In the genomic region with DNA sequence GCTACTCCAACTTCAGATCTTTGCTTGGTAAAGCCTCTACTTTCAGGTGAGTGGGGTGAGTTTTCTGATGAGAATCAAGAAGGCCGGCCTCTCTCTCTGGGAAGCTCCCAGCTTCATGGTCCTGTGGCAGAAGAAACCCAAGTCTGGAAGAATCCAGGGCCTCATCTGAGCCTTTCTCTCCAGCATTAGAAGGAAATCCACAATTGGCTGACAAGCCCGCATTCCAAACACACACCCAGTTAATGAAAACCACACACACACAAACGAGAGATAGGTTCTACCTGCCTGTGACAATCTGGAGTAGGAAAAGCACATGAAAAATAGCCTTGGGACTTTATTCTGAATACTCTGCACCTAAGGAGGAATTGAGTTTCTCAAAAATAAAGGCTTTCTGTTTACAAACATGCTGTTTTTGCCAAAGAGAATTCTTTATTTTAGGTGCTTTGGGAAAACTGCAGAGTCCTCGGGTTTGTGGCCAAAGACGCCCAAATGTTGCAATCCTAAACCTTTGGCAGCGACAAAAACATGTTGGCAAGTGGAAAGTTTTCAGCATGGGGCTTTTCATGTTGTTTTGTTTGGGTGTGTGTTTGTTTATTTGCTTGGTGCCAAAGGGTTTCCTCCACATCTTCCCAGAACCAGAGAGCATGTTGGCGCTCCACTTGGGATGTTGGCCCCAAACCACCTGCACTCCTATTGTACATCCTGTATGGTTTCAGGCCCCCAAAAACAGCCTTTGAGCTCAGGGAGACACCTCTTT, we compare ENCODE assay signal across 25 cellular contexts.
DNase-seq lines count a peak whose midpoint lies in the region; ATAC-seq and TF ChIP-seq lines count a peak whose summit lies in the region.
"Had no signal": no experiment of that assay in that cellular context is flagged by ENCODE, and none has a peak within 500 bp of the region (broad histone marks: within the 10 kb centered on the region; RNA-seq: fewer than 3 reads in every experiment).

No MANE protein-coding gene starts in this region.

- H2AFZ ChIP-seq in GM23248 (no peak overlapping the region), neuronal stem cell (ENCODE audit: low read length) (no peak overlapping the region)

- H3K4ac ChIP-seq in neuronal stem cell (ENCODE audit: low read length) = no peak overlapping the region

- no peak overlapping the region for H4K91ac ChIP-seq in neuronal stem cell (ENCODE audit: low read depth, low read length, poor library complexity)

- H2BK5ac ChIP-seq in neuronal stem cell (ENCODE audit: low read length) = no peak overlapping the region

- in situ Hi-C loops in GM23248 (cut with MboI) = loop anchor here (25.0 kb wide), 3 partner anchors 432 to 807 kb away; a partner anchor contains a TSS

- H3K4me2 ChIP-seq in GM23248 (ENCODE audit: unreplicated experiment) (no peak overlapping the region), neuronal stem cell (ENCODE audit: insufficient read depth, low read length, poor library complexity, severe bottlenecking) (no peak overlapping the region)

- no peak for TF ChIP-seq POLR2A in breast epithelium (IDR thresholded peaks at IDR 0.05)
- TF ChIP-seq POLR2A in right lobe of liver (IDR thresholded peaks at IDR 0.05) = no peak
- TF ChIP-seq POLR2A in testis (IDR thresholded peaks at IDR 0.05) = no peak

- TF ChIP-seq CTCF in breast epithelium (IDR thresholded peaks at IDR 0.05) (no peak), right lobe of liver (IDR thresholded peaks at IDR 0.05) (no peak), testis (IDR thresholded peaks at IDR 0.05) (no peak)

- H3K36me3 ChIP-seq in GM23248 (ENCODE audit: low read depth) (no peaks in the 10 kb centered on the region), breast epithelium (no peaks in the 10 kb centered on the region), right lobe of liver (no peaks in the 10 kb centered on the region), testis (ENCODE audit: low read depth, missing control alignments) (no peaks in the 10 kb centered on the region), neuronal stem cell (replicated peaks in 1 of 2; ENCODE audit: control insufficient read depth in 2 of 2, insufficient read depth in 2 of 2, low read length in 2 of 2) (no peaks in the 10 kb centered on the region)
- H3K36me3 ChIP-seq: neutrophil, SJCRH30 had no signal

- WGBS in GM23248 (ENCODE audit: low coverage in 1 of 2, low lambda C conversion rate in 2 of 2, missing lambda C conversion rate in 2 of 2), 2 experiments = 41 to 46% methylated on average over 7 of the region's 7 CpGs
- 36% methylated on average over 6 of the region's 7 CpGs for WGBS in right lobe of liver (ENCODE audit: insufficient coverage, low coverage, low lambda C conversion rate, missing lambda C conversion rate)
- WGBS in testis, 2 donors = 58 to 72% methylated on average over 7 of the region's 7 CpGs
- WGBS in neuronal stem cell (ENCODE audit: extremely low coverage in 2 of 2, insufficient read length in 2 of 2, insufficient replicate concordance in 1 of 2), 2 donors = no CpG with 5 or more reads among the region's 7 CpGs

- no peaks in the 10 kb centered on the region for H3K9me2 ChIP-seq in GM23248 (ENCODE audit: insufficient read depth)

- ATAC-seq in right lobe of liver = peak; percentile 30 to 69 (median 58)
- no peak for ATAC-seq in HG02938 (IDR thresholded peaks at IDR 0.05; ENCODE audit: unreplicated experiment)
- ATAC-seq: esophagus mucosa had no signal

- H3K27me3 ChIP-seq in GM23248 (replicated peaks; ENCODE audit: insufficient read depth) (no peaks in the 10 kb centered on the region), breast epithelium (no peaks in the 10 kb centered on the region), right lobe of liver (no peaks in the 10 kb centered on the region), testis (no peaks in the 10 kb centered on the region), neuronal stem cell (ENCODE audit: control insufficient read depth in 3 of 3, insufficient read depth in 3 of 3, low read depth in 1 of 3, low read length in 3 of 3) (no peaks in the 10 kb centered on the region)
- H3K27me3 ChIP-seq: neutrophil, SJCRH30 had no signal

- peaks cover under 1% of the 10 kb centered on the region; the same call in 1 of the 2 replicates for H3K4me1 ChIP-seq in GM23248 (ENCODE audit: insufficient read depth)
- peaks cover 0 to 6% of the 10 kb centered on the region in 2 donors for H3K4me1 ChIP-seq in breast epithelium
- H3K4me1 ChIP-seq in right lobe of liver = peaks cover 0 to 24% (median 0%) of the 10 kb centered on the region in 4 donors
- peaks cover 8% of the 10 kb centered on the region for H3K4me1 ChIP-seq in testis
- H3K4me1 ChIP-seq in neuronal stem cell (ENCODE audit: control insufficient read depth in 2 of 2, insufficient read depth in 1 of 2, low read depth in 1 of 2, low read length in 2 of 2) = no peaks in the 10 kb centered on the region
- H3K4me1 ChIP-seq: SJCRH30 had no signal

- no peak overlapping the region for H2BK15ac ChIP-seq in neuronal stem cell (ENCODE audit: low read length)

- DNase-seq in GM23248 = peak; percentile 23
- DNase-seq in breast epithelium (ENCODE audit: low spot score in 2 of 2) = no peak
- no peak for DNase-seq in right lobe of liver
- peak; percentile 26 for DNase-seq in testis
- no peak for DNase-seq in GDM1 (lab: John Stamatoyannopoulos, UW)
- DNase-seq in neuronal stem cell (ENCODE audit: low spot score) = no peak
- DNase-seq: activated CD4-positive, alpha-beta T cell treated with anti-CD3 and anti-CD28 coated beads for 4 hours; activated CD8-positive, alpha-beta memory T cell treated with anti-CD3 and anti-CD28 coated beads for 24 hours; activated T-cell treated with anti-CD3 and anti-CD28 coated beads for 4 hours; C1 segment of cervical spinal cord; dermis blood vessel endothelial cell; DMS53; HCEC 1CT; hippocampal formation; NCI-H1048; NCI-H1694; NCI-H446; NCI-H82; SJCRH30; stimulated activated CD4-positive, alpha-beta T cell treated with anti-CD3 and anti-CD28 coated beads, Interleukin-4, amount 100 ng/mL, for 24 hours; T1000 had no signal

- no peak overlapping the region for H2BK12ac ChIP-seq in neuronal stem cell (ENCODE audit: low read length)

- H3K18ac ChIP-seq in neuronal stem cell (ENCODE audit: low read length) = no peak overlapping the region

- H3K4me3 ChIP-seq in GM23248 = no peak overlapping the region
- no peak overlapping the region for H3K4me3 ChIP-seq in breast epithelium
- no peak overlapping the region for H3K4me3 ChIP-seq in right lobe of liver
- no peak overlapping the region for H3K4me3 ChIP-seq in testis
- H3K4me3 ChIP-seq in neuronal stem cell (ENCODE audit: low read length in 2 of 2) = no peak overlapping the region
- H3K4me3 ChIP-seq: SJCRH30 had no signal

- no peaks in the 10 kb centered on the region for H3K79me2 ChIP-seq in GM23248 (ENCODE audit: insufficient read depth)

- H4K20me1 ChIP-seq in GM23248 (ENCODE audit: insufficient read depth) = no peaks in the 10 kb centered on the region

- no peak overlapping the region for H3K14ac ChIP-seq in neuronal stem cell (ENCODE audit: low read length)

- H3K9me3 ChIP-seq in GM23248 (ENCODE audit: low read depth) (no peaks in the 10 kb centered on the region), breast epithelium (no peaks in the 10 kb centered on the region), right lobe of liver (no peaks in the 10 kb centered on the region), testis (no peaks in the 10 kb centered on the region), neuronal stem cell (replicated peaks in 1 of 2; ENCODE audit: control insufficient read depth in 2 of 2, insufficient read depth in 1 of 2, low read depth in 1 of 2, low read length in 2 of 2) (no peaks in the 10 kb centered on the region)
- H3K9me3 ChIP-seq: neutrophil, SJCRH30 had no signal

- no peak overlapping the region for H2AK5ac ChIP-seq in neuronal stem cell (ENCODE audit: low read depth, low read length)

- no peak overlapping the region for H4K8ac ChIP-seq in neuronal stem cell (ENCODE audit: low read depth, low read length)

- no peak overlapping the region for H3K23ac ChIP-seq in neuronal stem cell (ENCODE audit: low read depth, low read length, poor library complexity)

- H3K79me1 ChIP-seq in neuronal stem cell (ENCODE audit: low read depth, low read length) = no peaks in the 10 kb centered on the region

- H3K9ac ChIP-seq in GM23248 = no peak overlapping the region
- H3K9ac ChIP-seq in neuronal stem cell (ENCODE audit: low read depth, low read length, poor library complexity) = no peak overlapping the region

- H2BK120ac ChIP-seq in neuronal stem cell (ENCODE audit: low read depth, low read length) = no peak overlapping the region

- no peaks in the 10 kb centered on the region; the same call in 1 of the 2 replicates for H3F3A ChIP-seq in GM23248 (ENCODE audit: insufficient read depth)

- H3K27ac ChIP-seq in GM23248 (no peak overlapping the region), breast epithelium (peak overlapping the region; percentile 64 to 65), right lobe of liver (peak overlapping the region in 1 of 3 donors; percentile 56), testis (peak overlapping the region in 1 of 2 donors; percentile 12), neuronal stem cell (replicated peaks; ENCODE audit: low read length) (no peak overlapping the region)
- H3K27ac ChIP-seq: neutrophil, SJCRH30, VCaP had no signal

- intact Hi-C loops in breast epithelium (cut with DNase I; ENCODE audit: low total_unique reads) = loop anchor here (10.0 kb wide), 1 partner anchor 1099 kb away; no protein-coding TSS in a partner anchor
- intact Hi-C loops in right lobe of liver (cut with DNase I) = no loop called here
- intact Hi-C loops in testis (cut with DNase I; ENCODE audit: low total_unique reads) = no loop called here

Comparison
In these comparisons a context has a peak if more than half of its experiments do, and no peak if none do; other contexts are left out.
1. DNase-seq: peak in GM23248 (single experiment) and testis (single experiment); none in breast epithelium (0 of 2), right lobe of liver (0 of 3), GDM1 (single experiment) and neuronal stem cell (single experiment).
2. H3K27ac ChIP-seq: peak in breast epithelium (2 of 2); none in GM23248 (single experiment) and neuronal stem cell (single experiment).